Comparison of ENCODE assay signal across 1 cellular context in genomic region chr1:17011439-17012307, GRCh38.
TF ChIP-seq lines count a peak whose summit lies in the region.

Gene ATP13A2 (minus strand): TSS chr1:17011928. CDS start chr1:17011738, 190 bp downstream.

TF ChIP-seq in GM12878, 131 proteins besides CTCF, POLR2A, EP300 and RAD21 (continued from another document):
- TF ChIP-seq ZNF217 (IDR thresholded peaks at IDR 0.05), result 0 out of 2 replicates have a peak, but pooled peaks have one; percentile 72
- 0 out of 2 replicates have a peak, but pooled peaks have one; percentile 22 for TF ChIP-seq ESRRA (IDR thresholded peaks at IDR 0.05; ENCODE audit: low read length)
- 0 out of 2 replicates have a peak, but pooled peaks have one; percentile 62 for TF ChIP-seq DPF2 (IDR thresholded peaks at IDR 0.05)
- TF ChIP-seq MTA3 (IDR thresholded peaks at IDR 0.05; ENCODE audit: borderline replicate concordance, low read length), result no peak
- no peak for TF ChIP-seq PBX3 (IDR thresholded peaks at IDR 0.05; ENCODE audit: insufficient replicate concordance, low read depth, low read length)
- TF ChIP-seq MAX (IDR thresholded peaks at IDR 0.05; ENCODE audit: low read depth, low read length), result 0 out of 2 replicates have a peak, but pooled peaks have one; percentile 22
- TF ChIP-seq YY1 (IDR thresholded peaks at IDR 0.05; ENCODE audit: low read depth, low read length), result peak; percentile 68
- no peak for TF ChIP-seq NRF1 (conservative IDR thresholded peaks at IDR 0.05; ENCODE audit: low read depth, low read length)
- TF ChIP-seq CREM (IDR thresholded peaks at IDR 0.05; ENCODE audit: low read depth), result peak; percentile 33; the same call in 1 of the 2 replicates
- TF ChIP-seq ATF3 (IDR thresholded peaks at IDR 0.05; ENCODE audit: borderline replicate concordance, extremely low read depth, low read depth, low read length), result no peak
- no peak; the same call in 1 of the 2 replicates for TF ChIP-seq SIN3A (IDR thresholded peaks at IDR 0.05; ENCODE audit: low read depth, low read length)
- TF ChIP-seq YBX1 (IDR thresholded peaks at IDR 0.05), result no peak
- TF ChIP-seq NR2C1 (IDR thresholded peaks at IDR 0.05), result peak; percentile 60
- 0 out of 2 replicates have a peak, but pooled peaks have one; percentile 10 for TF ChIP-seq ZSCAN29 (IDR thresholded peaks at IDR 0.05)
- no peak for TF ChIP-seq ZBTB40 (IDR thresholded peaks at IDR 0.05; ENCODE audit: borderline replicate concordance)
- TF ChIP-seq CBX5 (IDR thresholded peaks at IDR 0.05; ENCODE audit: low read depth), result no peak
- TF ChIP-seq ZBTB4 (CRISPR knock-in tag; IDR thresholded peaks at IDR 0.05), result no peak
- peak; percentile 65 for TF ChIP-seq NR2F1 (conservative IDR thresholded peaks at IDR 0.05)
- peak; percentile 94 for TF ChIP-seq HCFC1 (IDR thresholded peaks at IDR 0.05; ENCODE audit: low read length)
- no peak for TF ChIP-seq MEF2B (IDR thresholded peaks at IDR 0.05; ENCODE audit: partially characterized antibody, poor library complexity, severe bottlenecking)
- no peak for TF ChIP-seq E4F1 (IDR thresholded peaks at IDR 0.05; ENCODE audit: borderline replicate concordance, partially characterized antibody)
- peak; percentile 65; the same call in 1 of the 2 replicates for TF ChIP-seq CREB1 (IDR thresholded peaks at IDR 0.05; ENCODE audit: low read depth)
- TF ChIP-seq HDGF (IDR thresholded peaks at IDR 0.05), result peak; percentile 35; the same call in 1 of the 2 replicates
